Comparison of ENCODE assay signal across 26 cellular contexts in the genomic region with DNA sequence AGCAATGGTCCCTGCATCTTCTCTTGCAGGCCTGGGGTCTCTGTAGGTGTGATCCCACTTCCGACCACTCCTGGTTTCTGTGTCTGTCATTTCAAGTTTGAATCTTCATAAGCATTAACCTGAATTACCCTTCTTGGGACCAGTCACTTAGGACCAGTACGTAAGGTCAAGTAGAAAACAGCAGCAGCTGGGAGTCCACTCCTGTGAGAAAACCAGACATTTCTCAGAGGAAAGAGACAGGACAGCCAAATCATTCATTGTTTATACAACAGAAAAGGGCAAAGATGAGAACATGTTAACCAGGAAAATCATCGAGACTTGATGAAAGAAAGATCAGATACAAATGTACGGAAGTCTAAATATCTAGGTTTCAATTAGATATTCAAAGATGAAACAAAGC.
DNase-seq lines count a peak whose midpoint lies in the region; TF ChIP-seq lines count a peak whose summit lies in the region.
"Had no signal": no experiment of that assay in that cellular context is flagged by ENCODE, and none has a peak within 500 bp of the region (broad histone marks: within the 10 kb centered on the region; RNA-seq: fewer than 3 reads in every experiment).

No MANE protein-coding gene starts in this region.

- no peak overlapping the region for H4K91ac ChIP-seq in mesenchymal stem cell (ENCODE audit: low read length)

- H2BK15ac ChIP-seq in mesenchymal stem cell (ENCODE audit: low read depth, poor library complexity, severe bottlenecking) = no peak overlapping the region

- TF ChIP-seq CTCF in fibroblast of lung (conservative IDR thresholded peaks at IDR 0.05 in 1 of 2, IDR thresholded peaks at IDR 0.05 in 1 of 2; ENCODE audit: low read depth in 1 of 2, low read length in 2 of 2) (no peak), tibial artery (IDR thresholded peaks at IDR 0.05) (no peak), transverse colon (IDR thresholded peaks at IDR 0.05) (no peak)

- H3K27me3 ChIP-seq in adipocyte (replicated peaks; ENCODE audit: control insufficient read depth, insufficient read depth, low read length) (no peaks in the 10 kb centered on the region), fibroblast of lung (ENCODE audit: control insufficient read depth, insufficient read depth, low read length) (no peaks in the 10 kb centered on the region), mesenchymal stem cell (ENCODE audit: control insufficient read depth in 1 of 2, insufficient read depth in 1 of 2, low read length in 2 of 2) (no peaks in the 10 kb centered on the region), tibial artery (no peaks in the 10 kb centered on the region), transverse colon (no peaks in the 10 kb centered on the region)
- H3K27me3 ChIP-seq: foreskin keratinocyte, Peyer's patch had no signal

- no peaks in the 10 kb centered on the region for H3K79me2 ChIP-seq in fibroblast of lung (ENCODE audit: control insufficient read depth, insufficient read depth, low read length)

- H3K27ac ChIP-seq in fibroblast of lung (ENCODE audit: insufficient read depth, low read length) (peak overlapping the region; percentile 46), mesenchymal stem cell (ENCODE audit: low read length, poor library complexity, severe bottlenecking) (peak overlapping the region; percentile 24), tibial artery (peak overlapping the region; percentile 59 to 72), transverse colon (peak overlapping the region in 1 of 4 donors; percentile 16)
- H3K27ac ChIP-seq: C4-2B, foreskin keratinocyte, psoas muscle had no signal

- H3K9me3 ChIP-seq in adipocyte (ENCODE audit: control insufficient read depth, low read length) = peaks cover 3% of the 10 kb centered on the region
- H3K9me3 ChIP-seq in fibroblast of lung (ENCODE audit: control insufficient read depth, insufficient read depth, low read depth, low read length) = no peaks in the 10 kb centered on the region
- H3K9me3 ChIP-seq in mesenchymal stem cell (ENCODE audit: control insufficient read depth, low read length) = peaks cover 6% of the 10 kb centered on the region
- H3K9me3 ChIP-seq in tibial artery = no peaks in the 10 kb centered on the region
- peaks cover 0 to 6% of the 10 kb centered on the region in 2 donors for H3K9me3 ChIP-seq in transverse colon
- H3K9me3 ChIP-seq: HAP-1, Peyer's patch, psoas muscle had no signal

- no peak for TF ChIP-seq POLR2A in transverse colon (IDR thresholded peaks at IDR 0.05)

- peak overlapping the region in 1 of 2 experiments; percentile 49 for H3K18ac ChIP-seq in mesenchymal stem cell (ENCODE audit: low read depth in 1 of 2, low read length in 2 of 2)

- intact Hi-C loops in tibial artery (cut with DNase I; ENCODE audit: low total_unique reads) (no loop called here), transverse colon (cut with DNase I; ENCODE audit: low total_unique reads) (no loop called here)

- no peak overlapping the region for H3K14ac ChIP-seq in mesenchymal stem cell (ENCODE audit: low read length in 2 of 2)

- H2BK5ac ChIP-seq in mesenchymal stem cell (ENCODE audit: low read depth, low read length, poor library complexity, severe bottlenecking) = no peak overlapping the region

- no peak overlapping the region for H3K23ac ChIP-seq in mesenchymal stem cell (ENCODE audit: low read length in 2 of 2)

- no peaks in the 10 kb centered on the region for H4K20me1 ChIP-seq in fibroblast of lung (ENCODE audit: control insufficient read depth, extremely low read depth, insufficient read depth, low read length)

- peaks cover 23% of the 10 kb centered on the region for H3K4me1 ChIP-seq in adipocyte (ENCODE audit: control insufficient read depth, insufficient read depth, low read length)
- H3K4me1 ChIP-seq in fibroblast of lung (ENCODE audit: control insufficient read depth, extremely low read depth, insufficient read depth, low read length) = peaks cover 4% of the 10 kb centered on the region
- H3K4me1 ChIP-seq in mesenchymal stem cell (ENCODE audit: control insufficient read depth, insufficient read depth, low read depth, low read length) = peaks cover 2% of the 10 kb centered on the region
- peaks cover 0 to 42% (median 18%) of the 10 kb centered on the region in 4 donors for H3K4me1 ChIP-seq in tibial artery
- H3K4me1 ChIP-seq in transverse colon = peaks cover 0 to 7% (median 0%) of the 10 kb centered on the region in 4 donors
- H3K4me1 ChIP-seq: Caco-2, HAP-1, Peyer's patch, psoas muscle had no signal

- H3K4me2 ChIP-seq in fibroblast of lung (ENCODE audit: extremely low read depth, insufficient read depth, low read length) (no peak overlapping the region), mesenchymal stem cell (ENCODE audit: low read length, poor library complexity, severe bottlenecking) (no peak overlapping the region)

- H3K79me1 ChIP-seq in mesenchymal stem cell (replicated peaks; ENCODE audit: low read length, poor library complexity, severe bottlenecking) = no peaks in the 10 kb centered on the region

- DNase-seq in adipocyte (ENCODE audit: low read depth) (no peak), fibroblast of lung (ENCODE audit: low read depth in 2 of 2) (no peak), mesenchymal stem cell (peak; percentile 66), tibial artery (no peak), transverse colon (no peak), UCSD-AML1 (lab: John Stamatoyannopoulos, UW; ENCODE audit: unreplicated experiment) (no peak), NCI-H510A (lab: John Stamatoyannopoulos, UW) (no peak)
- DNase-seq: activated CD4-positive, alpha-beta memory T cell treated with anti-CD3 and anti-CD28 coated beads, Interleukin-2, amount 10 ng/mL, durations not matched to agents 7 days and 5 days; activated CD4-positive, alpha-beta T cell treated with anti-CD3 and anti-CD28 coated beads for 1 hour; activated naive CD8-positive, alpha-beta T cell treated with anti-CD3 and anti-CD28 coated beads for 36 hours; Caco-2; cerebellar nuclear complex; DMS79 treated with DMSO at 0.1 percent for 48 hours; effector memory CD4-positive, alpha-beta T cell; erythroblast; hippocampal formation; left colon; NCI-H1105; NCI-H187 treated with DMSO at 0.1 percent for 48 hours; NCI-H526; Peyer's patch; psoas muscle; stimulated activated CD4-positive, alpha-beta T cell treated with anti-CD3 and anti-CD28 coated beads, Interleukin-2, amount 100 ng/mL, for 24 hours had no signal

- no peak for TF ChIP-seq EP300 in transverse colon (IDR thresholded peaks at IDR 0.05; ENCODE audit: low read depth)

- in situ Hi-C loops in transverse colon (cut with MboI; ENCODE audit: low pct_ligation_motif_present in 1 of 4, low pct_unique_long_range_greater_than_20kb in 1 of 4, low sequenced_read_pairs in 3 of 4) = no loop called here

- 57% methylated on average over 2 of the region's 4 CpGs for WGBS in mesenchymal stem cell
- WGBS in transverse colon (ENCODE audit: low coverage in 1 of 2), 2 donors = 74 to 80% methylated on average over 4 of the region's 4 CpGs

- peak overlapping the region; percentile 13 for H3K9ac ChIP-seq in adipocyte (ENCODE audit: low read length)
- H3K9ac ChIP-seq in fibroblast of lung (ENCODE audit: insufficient read depth, low read length) = no peak overlapping the region
- H3K9ac ChIP-seq in mesenchymal stem cell (ENCODE audit: low read length) = no peak overlapping the region

- H3K4me3 ChIP-seq in adipocyte (ENCODE audit: low read length) (no peak overlapping the region), fibroblast of lung (replicated peaks in 1 of 4; ENCODE audit: control extremely low read depth in 1 of 4, insufficient read depth in 1 of 4, low read depth in 3 of 4, low read length in 4 of 4) (no peak overlapping the region), mesenchymal stem cell (ENCODE audit: insufficient read depth in 1 of 2, low read depth in 1 of 2, low read length in 2 of 2) (no peak overlapping the region), tibial artery (no peak overlapping the region), transverse colon (no peak overlapping the region)
- H3K4me3 ChIP-seq: HAP-1, Peyer's patch, psoas muscle had no signal

- peak overlapping the region; percentile 89 for H2AK5ac ChIP-seq in mesenchymal stem cell (ENCODE audit: low read length, severe bottlenecking)

- no peak overlapping the region for H2BK120ac ChIP-seq in mesenchymal stem cell (ENCODE audit: low read depth, low read length)

- H3K36me3 ChIP-seq in adipocyte (ENCODE audit: control insufficient read depth, insufficient read depth, low read length, severe bottlenecking) (no peaks in the 10 kb centered on the region), fibroblast of lung (ENCODE audit: control insufficient read depth, insufficient read depth, low read length) (no peaks in the 10 kb centered on the region), mesenchymal stem cell (ENCODE audit: control insufficient read depth in 1 of 2, insufficient read depth in 2 of 2, low read depth in 1 of 2, low read length in 2 of 2) (no peaks in the 10 kb centered on the region), tibial artery (no peaks in the 10 kb centered on the region), transverse colon (no peaks in the 10 kb centered on the region)
- H3K36me3 ChIP-seq: HAP-1, Peyer's patch had no signal

- no peak overlapping the region for H4K8ac ChIP-seq in mesenchymal stem cell (ENCODE audit: low read length)

- peak overlapping the region in 1 of 2 experiments; percentile 49 for H3K4ac ChIP-seq in mesenchymal stem cell (ENCODE audit: low read depth in 1 of 2, low read length in 2 of 2)

- H2BK12ac ChIP-seq in mesenchymal stem cell (ENCODE audit: low read length in 2 of 2) = peak overlapping the region in 1 of 2 experiments; percentile 32

- H2AFZ ChIP-seq in fibroblast of lung (ENCODE audit: low read length) = no peak overlapping the region
- H2AFZ ChIP-seq in mesenchymal stem cell (ENCODE audit: low read depth, low read length) = no peak overlapping the region
